In genomic region chrX:20362268-20363002, GRCh38 we compare ENCODE assay signal across 9 cellular contexts.
DNase-seq lines count a peak whose midpoint lies in the region; ATAC-seq and TF ChIP-seq lines count a peak whose summit lies in the region.
"Had no signal": no experiment of that assay in that cellular context is flagged by ENCODE, and none has a peak within 500 bp of the region (broad histone marks: within the 10 kb centered on the region; RNA-seq: fewer than 3 reads in every experiment).

No MANE protein-coding gene starts in this region.

- ATAC-seq in psoas muscle (peak; percentile 61 to 73 (median 68)), GM18870 (IDR thresholded peaks at IDR 0.05; ENCODE audit: unreplicated experiment) (no peak)

- peaks cover 23% of the 10 kb centered on the region for H3K4me1 ChIP-seq in psoas muscle

- no peaks in the 10 kb centered on the region for H3K9me3 ChIP-seq in psoas muscle

- TF ChIP-seq CTCF in fibroblast of mammary gland (conservative IDR thresholded peaks at IDR 0.05; ENCODE audit: control insufficient read depth, insufficient read depth, low read depth, low read length) (no peak), psoas muscle (IDR thresholded peaks at IDR 0.05) (no peak)

- DNase-seq in ELR (ENCODE audit: low read depth) = peak; percentile 56
- DNase-seq in NCI-H748 treated with DMSO at 0.1 percent for 48 hours (lab: John Stamatoyannopoulos, UW) = peak; percentile 87
- DNase-seq in fibroblast of mammary gland (ENCODE audit: low read depth) = peak; percentile 64
- no peak for DNase-seq in psoas muscle
- no peak for DNase-seq in activated CD4-positive, alpha-beta T cell treated with anti-CD3 and anti-CD28 coated beads, Interleukin-2, amount 50 U/mL, for 48 hours
- no peak for DNase-seq in cerebellar cortex (ENCODE audit: low spot score)
- no peak for DNase-seq in DMS 273 (lab: John Stamatoyannopoulos, UW; ENCODE audit: unreplicated experiment)
- DNase-seq: effector memory CD4-positive, alpha-beta T cell had no signal

- H3K27me3 ChIP-seq in psoas muscle (ENCODE audit: insufficient read depth in 3 of 3, low read length in 2 of 3) = peaks cover 0 to 5% (median 0%) of the 10 kb centered on the region in 3 donors

- 25 to 40% (median 35%) methylated on average over 11 of the region's 11 CpGs for WGBS in psoas muscle, 3 donors

- peak overlapping the region; percentile 84 for H3K27ac ChIP-seq in psoas muscle

- intact Hi-C loops in psoas muscle (cut with DNase I) = loop anchor here in 1 of 2 donors (5.0 kb wide), 2 partner anchors 35 to 95 kb away; partner anchors contain the start of gene RPS6KA3

- H3K4me3 ChIP-seq in fibroblast of mammary gland (ENCODE audit: control insufficient read depth, low read depth, low read length) = no peak overlapping the region
- peak overlapping the region; percentile 37 for H3K4me3 ChIP-seq in psoas muscle

- H3K36me3 ChIP-seq in psoas muscle (ENCODE audit: insufficient read depth in 1 of 2, low read depth in 1 of 2) = no peaks in the 10 kb centered on the region

Comparison
In these comparisons a context has a peak if more than half of its experiments do, and no peak if none do; other contexts are left out.
1. DNase-seq: peak in ELR (single experiment), NCI-H748 treated with DMSO at 0.1 percent for 48 hours (single experiment) and fibroblast of mammary gland (single experiment); none in psoas muscle (0 of 2), activated CD4-positive, alpha-beta T cell treated with anti-CD3 and anti-CD28 coated beads, Interleukin-2, amount 50 U/mL, for 48 hours (0 of 2), cerebellar cortex (single experiment) and DMS 273 (single experiment).